ENCODE assay signal across 1 cellular context in genomic region chr7:25125137-25125946, GRCh38.
TF ChIP-seq lines count a peak whose summit lies in the region.

Gene CYCS, minus strand, starts transcription at chr7:25125260. Its CDS starts 1,141 bp downstream, at chr7:25124119.

TF ChIP-seq in K562, 482 proteins besides CTCF, POLR2A, EP300 and RAD21 (continued from another document and continues in another):
- TF ChIP-seq, protein P1, sequence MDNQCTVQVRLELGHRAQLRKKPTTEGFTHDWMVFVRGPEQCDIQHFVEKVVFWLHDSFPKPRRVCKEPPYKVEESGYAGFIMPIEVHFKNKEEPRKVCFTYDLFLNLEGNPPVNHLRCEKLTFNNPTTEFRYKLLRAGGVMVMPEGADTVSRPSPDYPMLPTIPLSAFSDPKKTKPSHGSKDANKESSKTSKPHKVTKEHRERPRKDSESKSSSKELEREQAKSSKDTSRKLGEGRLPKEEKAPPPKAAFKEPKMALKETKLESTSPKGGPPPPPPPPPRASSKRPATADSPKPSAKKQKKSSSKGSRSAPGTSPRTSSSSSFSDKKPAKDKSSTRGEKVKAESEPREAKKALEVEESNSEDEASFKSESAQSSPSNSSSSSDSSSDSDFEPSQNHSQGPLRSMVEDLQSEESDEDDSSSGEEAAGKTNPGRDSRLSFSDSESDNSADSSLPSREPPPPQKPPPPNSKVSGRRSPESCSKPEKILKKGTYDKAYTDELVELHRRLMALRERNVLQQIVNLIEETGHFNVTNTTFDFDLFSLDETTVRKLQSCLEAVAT (IDR thresholded peaks at IDR 0.05): no peak
- TF ChIP-seq ARNT (IDR thresholded peaks at IDR 0.05) (no peak; a peak in 1 of 4 replicates), CCAR2 (IDR thresholded peaks at IDR 0.05; ENCODE audit: low read depth, low read length) (no peak), TAL1 (IDR thresholded peaks at IDR 0.05) (no peak), NFE2L1 (tag; IDR thresholded peaks at IDR 0.05; ENCODE audit: borderline replicate concordance, low read depth) (no peak), POLR2H (tag; IDR thresholded peaks at IDR 0.05; ENCODE audit: low read depth) (peak; percentile 97), POLR3G (IDR thresholded peaks at IDR 0.05; ENCODE audit: extremely low read depth, insufficient read length, insufficient replicate concordance) (no peak), NCOR1 (IDR thresholded peaks at IDR 0.05) (0 out of 2 replicates have a peak, but pooled peaks have one; percentile 36), FOXP1 (CRISPR knock-in tag; IDR thresholded peaks at IDR 0.05) (no peak), SMARCC2 (IDR thresholded peaks at IDR 0.05; ENCODE audit: low read depth) (no peak), MTA3 (IDR thresholded peaks at IDR 0.05; ENCODE audit: borderline replicate concordance) (peak; percentile 100), SRSF1 (IDR thresholded peaks at IDR 0.05; ENCODE audit: low read depth, low read length) (no peak), SRSF9 (IDR thresholded peaks at IDR 0.05; ENCODE audit: borderline replicate concordance, low read depth, low read length) (no peak), SIN3B (IDR thresholded peaks at IDR 0.05; ENCODE audit: low read depth) (peak; percentile 74), ZNF586 (CRISPR knock-in tag; conservative IDR thresholded peaks at IDR 0.05) (no peak), NKRF (IDR thresholded peaks at IDR 0.05; ENCODE audit: borderline replicate concordance) (peak; percentile 84; the same call in 1 of the 2 replicates), CBX1 (IDR thresholded peaks at IDR 0.05; ENCODE audit: low read depth) (peak; percentile 95), SRF (CRISPR knock-in tag; IDR thresholded peaks at IDR 0.05) (peak in 1 of 2 experiments; percentile 67; a peak in 2 of 4 replicates), PCBP2 (IDR thresholded peaks at IDR 0.05; ENCODE audit: low read depth, low read length, poor library complexity, severe bottlenecking) (no peak), LARP7 (IDR thresholded peaks at IDR 0.05) (no peak), POLR2AphosphoS5 (IDR thresholded peaks at IDR 0.05; ENCODE audit: control insufficient read depth, insufficient read depth, low read depth, low read length) (peak; percentile 97), FOXJ3 (CRISPR knock-in tag; IDR thresholded peaks at IDR 0.05) (no peak), SREBF1 (IDR thresholded peaks at IDR 0.05; ENCODE audit: borderline replicate concordance, low read depth, low read length) (0 out of 2 replicates have a peak, but pooled peaks have one; percentile 10), NFIX (CRISPR knock-in tag; IDR thresholded peaks at IDR 0.05; ENCODE audit: low read depth) (no peak), KLF10 (CRISPR knock-in tag; IDR thresholded peaks at IDR 0.05) (no peak), ILK (tag; IDR thresholded peaks at IDR 0.05; ENCODE audit: borderline replicate concordance, low read depth) (no peak), PREB (CRISPR knock-in tag; IDR thresholded peaks at IDR 0.05) (no peak)
- TF ChIP-seq, protein P2, sequence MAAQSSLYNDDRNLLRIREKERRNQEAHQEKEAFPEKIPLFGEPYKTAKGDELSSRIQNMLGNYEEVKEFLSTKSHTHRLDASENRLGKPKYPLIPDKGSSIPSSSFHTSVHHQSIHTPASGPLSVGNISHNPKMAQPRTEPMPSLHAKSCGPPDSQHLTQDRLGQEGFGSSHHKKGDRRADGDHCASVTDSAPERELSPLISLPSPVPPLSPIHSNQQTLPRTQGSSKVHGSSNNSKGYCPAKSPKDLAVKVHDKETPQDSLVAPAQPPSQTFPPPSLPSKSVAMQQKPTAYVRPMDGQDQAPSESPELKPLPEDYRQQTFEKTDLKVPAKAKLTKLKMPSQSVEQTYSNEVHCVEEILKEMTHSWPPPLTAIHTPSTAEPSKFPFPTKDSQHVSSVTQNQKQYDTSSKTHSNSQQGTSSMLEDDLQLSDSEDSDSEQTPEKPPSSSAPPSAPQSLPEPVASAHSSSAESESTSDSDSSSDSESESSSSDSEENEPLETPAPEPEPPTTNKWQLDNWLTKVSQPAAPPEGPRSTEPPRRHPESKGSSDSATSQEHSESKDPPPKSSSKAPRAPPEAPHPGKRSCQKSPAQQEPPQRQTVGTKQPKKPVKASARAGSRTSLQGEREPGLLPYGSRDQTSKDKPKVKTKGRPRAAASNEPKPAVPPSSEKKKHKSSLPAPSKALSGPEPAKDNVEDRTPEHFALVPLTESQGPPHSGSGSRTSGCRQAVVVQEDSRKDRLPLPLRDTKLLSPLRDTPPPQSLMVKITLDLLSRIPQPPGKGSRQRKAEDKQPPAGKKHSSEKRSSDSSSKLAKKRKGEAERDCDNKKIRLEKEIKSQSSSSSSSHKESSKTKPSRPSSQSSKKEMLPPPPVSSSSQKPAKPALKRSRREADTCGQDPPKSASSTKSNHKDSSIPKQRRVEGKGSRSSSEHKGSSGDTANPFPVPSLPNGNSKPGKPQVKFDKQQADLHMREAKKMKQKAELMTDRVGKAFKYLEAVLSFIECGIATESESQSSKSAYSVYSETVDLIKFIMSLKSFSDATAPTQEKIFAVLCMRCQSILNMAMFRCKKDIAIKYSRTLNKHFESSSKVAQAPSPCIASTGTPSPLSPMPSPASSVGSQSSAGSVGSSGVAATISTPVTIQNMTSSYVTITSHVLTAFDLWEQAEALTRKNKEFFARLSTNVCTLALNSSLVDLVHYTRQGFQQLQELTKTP (IDR thresholded peaks at IDR 0.05; ENCODE audit: low read depth in 1 of 2, partially characterized antibody in 2 of 2): no peak
- TF ChIP-seq, protein P3, sequence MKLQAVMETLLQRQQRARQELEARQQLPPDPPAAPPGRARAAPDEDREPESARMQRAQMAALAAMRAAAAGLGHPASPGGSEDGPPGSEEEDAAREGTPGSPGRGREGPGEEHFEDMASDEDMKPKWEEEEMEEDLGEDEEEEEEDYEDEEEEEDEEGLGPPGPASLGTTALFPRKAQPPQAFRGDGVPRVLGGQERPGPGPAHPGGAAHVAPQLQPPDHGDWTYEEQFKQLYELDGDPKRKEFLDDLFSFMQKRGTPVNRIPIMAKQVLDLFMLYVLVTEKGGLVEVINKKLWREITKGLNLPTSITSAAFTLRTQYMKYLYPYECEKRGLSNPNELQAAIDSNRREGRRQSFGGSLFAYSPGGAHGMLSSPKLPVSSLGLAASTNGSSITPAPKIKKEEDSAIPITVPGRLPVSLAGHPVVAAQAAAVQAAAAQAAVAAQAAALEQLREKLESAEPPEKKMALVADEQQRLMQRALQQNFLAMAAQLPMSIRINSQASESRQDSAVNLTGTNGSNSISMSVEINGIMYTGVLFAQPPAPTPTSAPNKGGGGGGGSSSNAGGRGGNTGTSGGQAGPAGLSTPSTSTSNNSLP (IDR thresholded peaks at IDR 0.05; ENCODE audit: borderline replicate concordance, low read depth, low read length): 0 out of 2 replicates have a peak, but pooled peaks have one; percentile 37
- TF ChIP-seq, protein P4, sequence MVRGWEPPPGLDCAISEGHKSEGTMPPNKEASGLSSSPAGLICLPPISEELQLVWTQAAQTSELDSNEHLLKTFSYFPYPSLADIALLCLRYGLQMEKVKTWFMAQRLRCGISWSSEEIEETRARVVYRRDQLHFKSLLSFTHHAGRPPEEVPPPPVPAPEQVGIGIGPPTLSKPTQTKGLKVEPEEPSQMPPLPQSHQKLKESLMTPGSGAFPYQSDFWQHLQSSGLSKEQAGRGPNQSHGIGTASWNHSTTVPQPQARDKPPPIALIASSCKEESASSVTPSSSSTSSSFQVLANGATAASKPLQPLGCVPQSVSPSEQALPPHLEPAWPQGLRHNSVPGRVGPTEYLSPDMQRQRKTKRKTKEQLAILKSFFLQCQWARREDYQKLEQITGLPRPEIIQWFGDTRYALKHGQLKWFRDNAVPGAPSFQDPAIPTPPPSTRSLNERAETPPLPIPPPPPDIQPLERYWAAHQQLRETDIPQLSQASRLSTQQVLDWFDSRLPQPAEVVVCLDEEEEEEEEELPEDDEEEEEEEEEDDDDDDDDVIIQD (CRISPR knock-in tag; IDR thresholded peaks at IDR 0.05): no peak
- TF ChIP-seq, protein P5, sequence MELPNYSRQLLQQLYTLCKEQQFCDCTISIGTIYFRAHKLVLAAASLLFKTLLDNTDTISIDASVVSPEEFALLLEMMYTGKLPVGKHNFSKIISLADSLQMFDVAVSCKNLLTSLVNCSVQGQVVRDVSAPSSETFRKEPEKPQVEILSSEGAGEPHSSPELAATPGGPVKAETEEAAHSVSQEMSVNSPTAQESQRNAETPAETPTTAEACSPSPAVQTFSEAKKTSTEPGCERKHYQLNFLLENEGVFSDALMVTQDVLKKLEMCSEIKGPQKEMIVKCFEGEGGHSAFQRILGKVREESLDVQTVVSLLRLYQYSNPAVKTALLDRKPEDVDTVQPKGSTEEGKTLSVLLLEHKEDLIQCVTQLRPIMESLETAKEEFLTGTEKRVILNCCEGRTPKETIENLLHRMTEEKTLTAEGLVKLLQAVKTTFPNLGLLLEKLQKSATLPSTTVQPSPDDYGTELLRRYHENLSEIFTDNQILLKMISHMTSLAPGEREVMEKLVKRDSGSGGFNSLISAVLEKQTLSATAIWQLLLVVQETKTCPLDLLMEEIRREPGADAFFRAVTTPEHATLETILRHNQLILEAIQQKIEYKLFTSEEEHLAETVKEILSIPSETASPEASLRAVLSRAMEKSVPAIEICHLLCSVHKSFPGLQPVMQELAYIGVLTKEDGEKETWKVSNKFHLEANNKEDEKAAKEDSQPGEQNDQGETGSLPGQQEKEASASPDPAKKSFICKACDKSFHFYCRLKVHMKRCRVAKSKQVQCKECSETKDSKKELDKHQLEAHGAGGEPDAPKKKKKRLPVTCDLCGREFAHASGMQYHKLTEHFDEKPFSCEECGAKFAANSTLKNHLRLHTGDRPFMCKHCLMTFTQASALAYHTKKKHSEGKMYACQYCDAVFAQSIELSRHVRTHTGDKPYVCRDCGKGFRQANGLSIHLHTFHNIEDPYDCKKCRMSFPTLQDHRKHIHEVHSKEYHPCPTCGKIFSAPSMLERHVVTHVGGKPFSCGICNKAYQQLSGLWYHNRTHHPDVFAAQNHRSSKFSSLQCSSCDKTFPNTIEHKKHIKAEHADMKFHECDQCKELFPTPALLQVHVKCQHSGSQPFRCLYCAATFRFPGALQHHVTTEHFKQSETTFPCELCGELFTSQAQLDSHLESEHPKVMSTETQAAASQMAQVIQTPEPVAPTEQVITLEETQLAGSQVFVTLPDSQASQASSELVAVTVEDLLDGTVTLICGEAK (IDR thresholded peaks at IDR 0.05): 0 out of 2 replicates have a peak, but pooled peaks have one; percentile 11
- TF ChIP-seq, protein P5 (CRISPR knock-in tag; IDR thresholded peaks at IDR 0.05): no peak
- TF ChIP-seq, protein P6, sequence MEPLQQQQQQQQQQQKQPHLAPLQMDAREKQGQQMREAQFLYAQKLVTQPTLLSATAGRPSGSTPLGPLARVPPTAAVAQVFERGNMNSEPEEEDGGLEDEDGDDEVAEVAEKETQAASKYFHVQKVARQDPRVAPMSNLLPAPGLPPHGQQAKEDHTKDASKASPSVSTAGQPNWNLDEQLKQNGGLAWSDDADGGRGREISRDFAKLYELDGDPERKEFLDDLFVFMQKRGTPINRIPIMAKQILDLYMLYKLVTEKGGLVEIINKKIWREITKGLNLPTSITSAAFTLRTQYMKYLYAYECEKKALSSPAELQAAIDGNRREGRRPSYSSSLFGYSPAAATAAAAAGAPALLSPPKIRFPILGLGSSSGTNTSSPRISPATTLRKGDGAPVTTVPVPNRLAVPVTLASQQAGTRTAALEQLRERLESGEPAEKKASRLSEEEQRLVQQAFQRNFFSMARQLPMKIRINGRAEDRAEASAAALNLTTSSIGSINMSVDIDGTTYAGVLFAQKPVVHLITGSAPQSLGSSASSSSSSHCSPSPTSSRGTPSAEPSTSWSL (CRISPR knock-in tag; IDR thresholded peaks at IDR 0.05; ENCODE audit: borderline replicate concordance): no peak
